Comparison of ENCODE assay signal across 27 cellular contexts in the genomic region with DNA sequence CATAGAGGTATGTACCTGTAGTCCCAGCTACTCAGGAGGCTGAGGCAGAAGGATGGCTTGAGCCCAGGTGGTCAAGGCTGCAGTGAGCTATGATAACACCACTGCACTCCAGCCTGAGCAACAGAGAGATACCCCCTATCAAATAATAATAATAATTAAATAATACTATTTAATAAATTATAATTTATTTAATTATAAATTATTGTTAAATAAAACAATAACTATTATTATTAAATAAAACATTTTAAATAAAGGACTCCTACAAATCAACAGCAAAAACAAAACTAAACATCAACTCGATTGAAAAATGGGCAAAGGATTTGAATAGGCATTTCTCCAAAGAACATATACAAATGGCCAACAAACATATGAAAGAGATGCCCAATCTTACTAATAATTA.
"Had no signal": no experiment of that assay in that cellular context is flagged by ENCODE, and none has a peak within 500 bp of the region (broad histone marks: within the 10 kb centered on the region; RNA-seq: fewer than 3 reads in every experiment).

No MANE protein-coding gene starts in this region.

- H3K36me3 ChIP-seq: left ventricle myocardium inferior, ovary, prostate gland, thyroid gland, upper lobe of left lung, vagina had no signal

- H3K27ac ChIP-seq: left ventricle myocardium inferior, ovary, skin epidermis, stomach, testis, thyroid gland, transverse colon, upper lobe of left lung, vagina had no signal

- H3K9me3 ChIP-seq: left ventricle myocardium inferior, mucosa of descending colon, ovary, prostate gland, stomach, testis, thyroid gland, transverse colon, upper lobe of left lung, vagina had no signal

- ATAC-seq: mucosa of descending colon; naive thymus-derived CD4-positive, alpha-beta T cell; natural killer cell treated with Interleukin-12 subunit alpha and Interleukin-12 subunit beta and Interleukin-15 and Interleukin-18, amount 100 ng/mL, for 72 hours; right cardiac atrium; sciatic nerve; stimulated activated naive B cell treated with anti-CD40 and anti-IgM and Interleukin-4, amounts not matched to agents 10 μg/mL and 1 μg/mL and 100 μg/mL, for 72 hours; stimulated activated naive CD8-positive, alpha-beta T cell treated with anti-CD3 and anti-CD28 coated beads, Interleukin-15, Interleukin-2, amounts not matched to agents 100 U/mL and 50 U/mL, for 24 hours had no signal

- H3K4me1 ChIP-seq: left ventricle myocardium inferior, prostate gland, stomach, testis, thyroid gland, transverse colon, upper lobe of left lung, vagina had no signal

- FAIRE-seq: islet of Langerhans had no signal

- H3K4me3 ChIP-seq: left ventricle myocardium inferior, lung, mucosa of descending colon, ovary, prostate gland, skin epidermis, stomach, testis, thyroid gland, transverse colon, upper lobe of left lung, vagina had no signal

- DNase-seq: hippocampal formation; left ventricle myocardium inferior; midbrain; mucosa of descending colon; naive thymus-derived CD4-positive, alpha-beta T cell; ovary; posterior cingulate gyrus; retina; right cardiac atrium; stimulated activated CD4-positive, alpha-beta T cell treated with anti-CD3 and anti-CD28 coated beads, Interleukin-12 subunit alpha, Interleukin-12 subunit beta, amount 100 ng/mL, for 4 hours; stimulated activated CD4-positive, alpha-beta T cell treated with anti-CD3 and anti-CD28 coated beads, Interleukin-15, amount 100 ng/mL, for 24 hours; stimulated activated CD4-positive, alpha-beta T cell treated with anti-CD3 and anti-CD28 coated beads, Interleukin-2, amount 100 ng/mL, for 24 hours; stimulated activated CD4-positive, alpha-beta T cell treated with anti-CD3 and anti-CD28 coated beads, Interleukin-4, amount 100 ng/mL, for 1 hour; stimulated activated naive B cell treated with anti-CD40 and anti-IgM and Interleukin-4, amounts not matched to agents 10 μg/mL and 1 μg/mL and 100 μg/mL, for 72 hours; stimulated activated naive CD8-positive, alpha-beta T cell treated with anti-CD3 and anti-CD28 coated beads, Interleukin-15, Interleukin-2, amounts not matched to agents 100 U/mL and 50 U/mL, for 24 hours; stomach; testis; thyroid gland; transverse colon; upper lobe of left lung had no signal
